ENCODE assay signal across 1 cellular context in the genomic region with DNA sequence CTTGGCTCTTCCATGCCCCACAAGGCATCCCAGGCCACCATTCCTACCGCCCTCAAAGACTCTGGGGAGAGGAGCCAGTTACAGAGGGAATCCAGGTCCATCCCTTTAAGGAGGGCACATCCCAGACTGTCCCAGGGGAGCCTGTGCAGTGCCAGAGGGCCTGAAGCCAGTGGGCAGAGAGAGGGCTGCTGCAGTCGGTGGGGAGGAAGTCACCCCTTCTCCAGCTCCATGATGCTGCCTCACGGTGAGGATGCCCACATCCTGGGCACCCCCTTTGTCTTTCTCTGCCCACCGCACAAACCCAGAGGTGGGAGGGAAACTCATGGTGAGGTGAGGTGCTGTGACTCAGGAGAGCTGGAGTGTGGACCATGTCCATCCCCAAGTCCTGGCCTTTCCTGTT.
TF ChIP-seq lines count a peak whose summit lies in the region.

No MANE protein-coding gene starts in this region.

TF ChIP-seq in HepG2, 621 proteins besides CTCF, POLR2A, EP300 and RAD21:
- TF ChIP-seq SNAPC4 (CRISPR knock-in tag; IDR thresholded peaks at IDR 0.05), result no peak
- TF ChIP-seq ZSCAN29 (CRISPR knock-in tag; conservative IDR thresholded peaks at IDR 0.05), result no peak
- TF ChIP-seq RFX1 (IDR thresholded peaks at IDR 0.05), result no peak
- no peak for TF ChIP-seq ARHGAP35 (CRISPR knock-in tag; IDR thresholded peaks at IDR 0.05; ENCODE audit: borderline replicate concordance)
- no peak for TF ChIP-seq ZNF24 (IDR thresholded peaks at IDR 0.05)
- no peak for TF ChIP-seq HHEX (CRISPR knock-in tag; IDR thresholded peaks at IDR 0.05)
- TF ChIP-seq PAWR (CRISPR knock-in tag; IDR thresholded peaks at IDR 0.05; ENCODE audit: borderline replicate concordance), result no peak
- TF ChIP-seq ZNF101 (CRISPR knock-in tag; IDR thresholded peaks at IDR 0.05; ENCODE audit: borderline replicate concordance, low read depth), result no peak
- TF ChIP-seq PHB2 (IDR thresholded peaks at IDR 0.05; ENCODE audit: partially characterized antibody), result no peak
- TF ChIP-seq HMG20A (CRISPR knock-in tag; IDR thresholded peaks at IDR 0.05; ENCODE audit: borderline replicate concordance), result no peak
- no peak for TF ChIP-seq ZNF784 (CRISPR knock-in tag; IDR thresholded peaks at IDR 0.05; ENCODE audit: borderline replicate concordance)
- TF ChIP-seq ZNF143 (CRISPR knock-in tag; IDR thresholded peaks at IDR 0.05), result no peak
- TF ChIP-seq ZNF552 (CRISPR knock-in tag; IDR thresholded peaks at IDR 0.05; ENCODE audit: borderline replicate concordance), result no peak
- no peak for TF ChIP-seq LCORL (IDR thresholded peaks at IDR 0.05)
- TF ChIP-seq LCORL (CRISPR knock-in tag; IDR thresholded peaks at IDR 0.05), result no peak
- TF ChIP-seq ZNF225 (CRISPR knock-in tag; IDR thresholded peaks at IDR 0.05), result no peak
- TF ChIP-seq SRSF1 (optimal IDR thresholded peaks at IDR 0.05; ENCODE audit: low read depth, low read length), result no peak
- TF ChIP-seq KDM5B (CRISPR knock-in tag; IDR thresholded peaks at IDR 0.05; ENCODE audit: borderline replicate concordance), result no peak
TF ChIP-seq in HepG2: peak in this region for 0.
